1 cellular context compared by ENCODE assay signal in the genomic region with DNA sequence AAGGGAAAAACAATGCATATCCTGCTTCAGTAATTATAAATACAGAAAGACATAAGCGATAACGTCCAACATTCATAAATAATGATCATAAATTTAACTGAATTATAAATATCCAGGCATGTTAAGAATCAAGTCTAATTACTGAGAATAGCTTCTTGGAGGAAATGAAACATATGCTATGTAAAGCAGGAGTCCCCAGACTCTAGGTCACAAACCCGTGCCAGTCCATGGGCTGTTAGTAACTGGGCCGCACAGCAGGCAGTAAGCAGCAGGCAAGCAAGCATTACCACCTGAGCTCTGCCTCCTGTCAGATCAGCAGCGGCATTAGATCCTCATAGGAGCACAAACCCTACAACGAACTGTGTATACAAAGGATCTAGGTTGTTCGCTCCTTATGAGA.
TF ChIP-seq lines count a peak whose summit lies in the region.

No MANE protein-coding gene starts in this region.

TF ChIP-seq in GM12878, 131 proteins besides CTCF, POLR2A, EP300 and RAD21 (continued from another document):
- TF ChIP-seq, protein P1, sequence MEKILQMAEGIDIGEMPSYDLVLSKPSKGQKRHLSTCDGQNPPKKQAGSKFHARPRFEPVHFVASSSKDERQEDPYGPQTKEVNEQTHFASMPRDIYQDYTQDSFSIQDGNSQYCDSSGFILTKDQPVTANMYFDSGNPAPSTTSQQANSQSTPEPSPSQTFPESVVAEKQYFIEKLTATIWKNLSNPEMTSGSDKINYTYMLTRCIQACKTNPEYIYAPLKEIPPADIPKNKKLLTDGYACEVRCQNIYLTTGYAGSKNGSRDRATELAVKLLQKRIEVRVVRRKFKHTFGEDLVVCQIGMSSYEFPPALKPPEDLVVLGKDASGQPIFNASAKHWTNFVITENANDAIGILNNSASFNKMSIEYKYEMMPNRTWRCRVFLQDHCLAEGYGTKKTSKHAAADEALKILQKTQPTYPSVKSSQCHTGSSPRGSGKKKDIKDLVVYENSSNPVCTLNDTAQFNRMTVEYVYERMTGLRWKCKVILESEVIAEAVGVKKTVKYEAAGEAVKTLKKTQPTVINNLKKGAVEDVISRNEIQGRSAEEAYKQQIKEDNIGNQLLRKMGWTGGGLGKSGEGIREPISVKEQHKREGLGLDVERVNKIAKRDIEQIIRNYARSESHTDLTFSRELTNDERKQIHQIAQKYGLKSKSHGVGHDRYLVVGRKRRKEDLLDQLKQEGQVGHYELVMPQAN (conservative IDR thresholded peaks at IDR 0.05), result no peak
